In the genomic region with DNA sequence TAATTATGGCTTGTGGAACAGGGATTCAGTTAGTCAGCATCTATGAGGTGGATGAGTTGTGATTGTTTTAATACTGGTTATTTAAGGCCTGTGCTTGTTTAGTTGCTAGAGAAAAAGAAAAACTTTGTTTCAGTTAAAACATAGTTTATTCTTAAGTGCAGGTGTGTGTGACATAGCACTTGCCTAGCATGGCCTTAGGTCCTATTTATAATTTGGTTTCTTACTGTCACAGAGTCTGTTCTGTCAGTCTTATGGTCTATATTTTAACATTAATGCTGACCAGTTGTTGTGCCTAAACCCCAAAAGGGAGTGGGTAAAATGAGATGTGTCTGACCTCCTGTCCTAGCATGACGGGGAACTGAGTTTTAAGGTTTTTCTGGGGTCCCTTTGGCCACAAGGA, we compare ENCODE assay signal across 25 cellular contexts.
"Had no signal": no experiment of that assay in that cellular context is flagged by ENCODE, and none has a peak within 500 bp of the region (broad histone marks: within the 10 kb centered on the region; RNA-seq: fewer than 3 reads in every experiment).

No MANE protein-coding gene starts in this region.

- ATAC-seq: stimulated activated effector memory CD8-positive, alpha-beta T cell treated with anti-CD3 and anti-CD28 coated beads, Interleukin-12 subunit alpha, Interleukin-12 subunit beta, amount 100 ng/mL, for 72 hours; stimulated activated naive B cell treated with anti-CD40 and anti-IgM and Interleukin-4, amounts not matched to agents 10 μg/mL and 1 μg/mL and 100 μg/mL, for 72 hours; stimulated activated naive CD8-positive, alpha-beta T cell treated with anti-CD3 and anti-CD28 coated beads, Interleukin-15, amount 100 ng/mL, for 72 hours; stimulated activated naive CD8-positive, alpha-beta T cell treated with anti-CD3 and anti-CD28 coated beads, Interleukin-15, Interleukin-2, amounts not matched to agents 100 U/mL and 50 U/mL, for 24 hours; upper lobe of right lung had no signal

- H3K4me3 ChIP-seq: stomach, suprapubic skin, testis, thoracic aorta, thyroid gland, tibial artery, tibial nerve, transverse colon, upper lobe of left lung, upper lobe of right lung, uterus, vagina had no signal

- H3K27me3 ChIP-seq: stomach, suprapubic skin, testis, thyroid gland, tibial artery, tibial nerve, transverse colon, upper lobe of left lung, upper lobe of right lung, uterus, vagina had no signal

- H3K4me1 ChIP-seq: stomach, suprapubic skin, testis, thyroid gland, tibial artery, tibial nerve, transverse colon, upper lobe of left lung, upper lobe of right lung, uterus, vagina had no signal

- H3K36me3 ChIP-seq: stomach, suprapubic skin, thoracic aorta, thyroid gland, tibial artery, tibial nerve, transverse colon, upper lobe of left lung, upper lobe of right lung, uterus, vagina had no signal

- H3K27ac ChIP-seq: stomach, suprapubic skin, testis, thoracic aorta, thyroid gland, tibial artery, tibial nerve, transverse colon, upper lobe of left lung, upper lobe of right lung, uterus, vagina had no signal

- H3K9me3 ChIP-seq: suprapubic skin, testis, thoracic aorta, thyroid gland, tibial artery, tibial nerve, transverse colon, upper lobe of left lung, upper lobe of right lung, uterus, vagina had no signal

- DNase-seq: stimulated activated CD4-positive, alpha-beta T cell treated with anti-CD3 and anti-CD28 coated beads, Interleukin-2, amount 100 ng/mL, for 48 hours; stimulated activated CD4-positive, alpha-beta T cell treated with anti-CD3 and anti-CD28 coated beads, Interleukin-4, amount 100 ng/mL, for 1 hour; stimulated activated CD4-positive, alpha-beta T cell treated with anti-CD3 and anti-CD28 coated beads, Interleukin-4, amount 100 ng/mL, for 24 hours; stimulated activated CD4-positive, alpha-beta T cell treated with anti-CD3 and anti-CD28 coated beads, Interleukin-4, amount 100 ng/mL, for 4 hours; stimulated activated CD8-positive, alpha-beta memory T cell treated with anti-CD3 and anti-CD28 coated beads, Interleukin-4, amount 100 ng/mL, for 48 hours; stimulated activated naive B cell treated with anti-CD40 and anti-IgM and Interleukin-4, amounts not matched to agents 10 μg/mL and 1 μg/mL and 100 μg/mL, for 72 hours; stimulated activated naive CD4-positive, alpha-beta T cell; stimulated activated naive CD4-positive, alpha-beta T cell treated with Interleukin-2 at 50 U/mL for 16 hours; stimulated activated naive CD8-positive, alpha-beta T cell treated with anti-CD3 and anti-CD28 coated beads, Interleukin-15, amount 100 ng/mL, for 72 hours; stimulated activated naive CD8-positive, alpha-beta T cell treated with anti-CD3 and anti-CD28 coated beads, Interleukin-15, Interleukin-2, amounts not matched to agents 100 U/mL and 50 U/mL, for 24 hours; stomach; substantia nigra; testis; thyroid gland; tibial artery; transverse colon; trophoblast cell; upper lobe of left lung; upper lobe of right lung; uterus had no signal
